1 cellular context compared by ENCODE assay signal in genomic region chr6:52724406-52725121, GRCh38.
TF ChIP-seq lines count a peak whose summit lies in the region.

No MANE protein-coding gene starts in this region.

TF ChIP-seq in HepG2, 621 proteins besides CTCF, POLR2A, EP300 and RAD21 (continued from another document):
- no peak for TF ChIP-seq KLF12 (CRISPR knock-in tag; IDR thresholded peaks at IDR 0.05; ENCODE audit: borderline replicate concordance)
- no peak for TF ChIP-seq HNRNPLL (IDR thresholded peaks at IDR 0.05; ENCODE audit: low read depth, low read length, poor library complexity, severe bottlenecking)
- TF ChIP-seq PHF5A (CRISPR knock-in tag; IDR thresholded peaks at IDR 0.05; ENCODE audit: low read depth, unreplicated experiment): no peak
- 0 out of 2 replicates have a peak, but pooled peaks have one; percentile 73 for TF ChIP-seq ZNF850 (CRISPR knock-in tag; conservative IDR thresholded peaks at IDR 0.05)
- TF ChIP-seq USF2 (IDR thresholded peaks at IDR 0.05; ENCODE audit: low read depth, low read length): no peak
- TF ChIP-seq USF2 (CRISPR knock-in tag; IDR thresholded peaks at IDR 0.05; ENCODE audit: borderline replicate concordance): no peak
- TF ChIP-seq, protein P1, sequence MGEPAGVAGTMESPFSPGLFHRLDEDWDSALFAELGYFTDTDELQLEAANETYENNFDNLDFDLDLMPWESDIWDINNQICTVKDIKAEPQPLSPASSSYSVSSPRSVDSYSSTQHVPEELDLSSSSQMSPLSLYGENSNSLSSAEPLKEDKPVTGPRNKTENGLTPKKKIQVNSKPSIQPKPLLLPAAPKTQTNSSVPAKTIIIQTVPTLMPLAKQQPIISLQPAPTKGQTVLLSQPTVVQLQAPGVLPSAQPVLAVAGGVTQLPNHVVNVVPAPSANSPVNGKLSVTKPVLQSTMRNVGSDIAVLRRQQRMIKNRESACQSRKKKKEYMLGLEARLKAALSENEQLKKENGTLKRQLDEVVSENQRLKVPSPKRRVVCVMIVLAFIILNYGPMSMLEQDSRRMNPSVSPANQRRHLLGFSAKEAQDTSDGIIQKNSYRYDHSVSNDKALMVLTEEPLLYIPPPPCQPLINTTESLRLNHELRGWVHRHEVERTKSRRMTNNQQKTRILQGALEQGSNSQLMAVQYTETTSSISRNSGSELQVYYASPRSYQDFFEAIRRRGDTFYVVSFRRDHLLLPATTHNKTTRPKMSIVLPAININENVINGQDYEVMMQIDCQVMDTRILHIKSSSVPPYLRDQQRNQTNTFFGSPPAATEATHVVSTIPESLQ (CRISPR knock-in tag; conservative IDR thresholded peaks at IDR 0.05): no peak
- TF ChIP-seq RFX3 (CRISPR knock-in tag; IDR thresholded peaks at IDR 0.05): no peak
- TF ChIP-seq SMAD1 (CRISPR knock-in tag; IDR thresholded peaks at IDR 0.05; ENCODE audit: borderline replicate concordance, low read depth): peak; percentile 27; the same call in 1 of the 2 replicates
- TF ChIP-seq ZNF839 (CRISPR knock-in tag; IDR thresholded peaks at IDR 0.05; ENCODE audit: borderline replicate concordance): no peak
- TF ChIP-seq FOXA3 (CRISPR knock-in tag; IDR thresholded peaks at IDR 0.05): peak; percentile 48; the same call in 1 of the 2 replicates
- TF ChIP-seq ZNF562 (CRISPR knock-in tag; IDR thresholded peaks at IDR 0.05; ENCODE audit: borderline replicate concordance): no peak
- TF ChIP-seq TBP (CRISPR knock-in tag; IDR thresholded peaks at IDR 0.05): no peak
- no peak for TF ChIP-seq PLSCR1 (CRISPR knock-in tag; IDR thresholded peaks at IDR 0.05; ENCODE audit: borderline replicate concordance)
- peak; percentile 28; the same call in 1 of the 2 replicates for TF ChIP-seq NR2F6 (IDR thresholded peaks at IDR 0.05)
- peak; percentile 60; the same call in 1 of the 2 replicates for TF ChIP-seq NR2F6 (CRISPR knock-in tag; IDR thresholded peaks at IDR 0.05)
- no peak for TF ChIP-seq ZMAT3 (CRISPR knock-in tag; conservative IDR thresholded peaks at IDR 0.05)
- no peak for TF ChIP-seq FUBP1 (CRISPR knock-in tag; IDR thresholded peaks at IDR 0.05; ENCODE audit: borderline replicate concordance)
- no peak for TF ChIP-seq ZNF572 (CRISPR knock-in tag; IDR thresholded peaks at IDR 0.05)
- no peak for TF ChIP-seq NR2F1 (CRISPR knock-in tag; IDR thresholded peaks at IDR 0.05)
- no peak for TF ChIP-seq NCOR1 (IDR thresholded peaks at IDR 0.05; ENCODE audit: borderline replicate concordance, low read length)
- TF ChIP-seq SP1 (IDR thresholded peaks at IDR 0.05): no peak
- no peak; the same call in 1 of the 2 replicates for TF ChIP-seq SP1 (CRISPR knock-in tag; IDR thresholded peaks at IDR 0.05)
- TF ChIP-seq ZXDC (CRISPR knock-in tag; IDR thresholded peaks at IDR 0.05): no peak
- TF ChIP-seq ZNF605 (CRISPR knock-in tag; IDR thresholded peaks at IDR 0.05): no peak
- peak; percentile 53; the same call in 1 of the 2 replicates for TF ChIP-seq RFXAP (CRISPR knock-in tag; IDR thresholded peaks at IDR 0.05; ENCODE audit: borderline replicate concordance)
- TF ChIP-seq MXD3 (CRISPR knock-in tag; IDR thresholded peaks at IDR 0.05): no peak
- TF ChIP-seq ZNF432 (CRISPR knock-in tag; IDR thresholded peaks at IDR 0.05; ENCODE audit: borderline replicate concordance): no peak
- TF ChIP-seq, protein P2, sequence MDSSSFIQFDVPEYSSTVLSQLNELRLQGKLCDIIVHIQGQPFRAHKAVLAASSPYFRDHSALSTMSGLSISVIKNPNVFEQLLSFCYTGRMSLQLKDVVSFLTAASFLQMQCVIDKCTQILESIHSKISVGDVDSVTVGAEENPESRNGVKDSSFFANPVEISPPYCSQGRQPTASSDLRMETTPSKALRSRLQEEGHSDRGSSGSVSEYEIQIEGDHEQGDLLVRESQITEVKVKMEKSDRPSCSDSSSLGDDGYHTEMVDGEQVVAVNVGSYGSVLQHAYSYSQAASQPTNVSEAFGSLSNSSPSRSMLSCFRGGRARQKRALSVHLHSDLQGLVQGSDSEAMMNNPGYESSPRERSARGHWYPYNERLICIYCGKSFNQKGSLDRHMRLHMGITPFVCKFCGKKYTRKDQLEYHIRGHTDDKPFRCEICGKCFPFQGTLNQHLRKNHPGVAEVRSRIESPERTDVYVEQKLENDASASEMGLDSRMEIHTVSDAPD (CRISPR knock-in tag; IDR thresholded peaks at IDR 0.05): no peak
- TF ChIP-seq, protein P3, sequence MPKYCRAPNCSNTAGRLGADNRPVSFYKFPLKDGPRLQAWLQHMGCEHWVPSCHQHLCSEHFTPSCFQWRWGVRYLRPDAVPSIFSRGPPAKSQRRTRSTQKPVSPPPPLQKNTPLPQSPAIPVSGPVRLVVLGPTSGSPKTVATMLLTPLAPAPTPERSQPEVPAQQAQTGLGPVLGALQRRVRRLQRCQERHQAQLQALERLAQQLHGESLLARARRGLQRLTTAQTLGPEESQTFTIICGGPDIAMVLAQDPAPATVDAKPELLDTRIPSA (CRISPR knock-in tag; IDR thresholded peaks at IDR 0.05; ENCODE audit: borderline replicate concordance): no peak
- TF ChIP-seq SOX13 (IDR thresholded peaks at IDR 0.05): no peak
- peak in 1 of 2 experiments; percentile 57; a peak in 2 of 4 replicates for TF ChIP-seq SOX13 (CRISPR knock-in tag; conservative IDR thresholded peaks at IDR 0.05 in 1 of 2, IDR thresholded peaks at IDR 0.05 in 1 of 2)
- TF ChIP-seq MXD4 (CRISPR knock-in tag; IDR thresholded peaks at IDR 0.05): 0 out of 2 replicates have a peak, but pooled peaks have one; percentile 48
- no peak for TF ChIP-seq SYNCRIP (IDR thresholded peaks at IDR 0.05; ENCODE audit: insufficient read depth, low read depth, low read length)
- TF ChIP-seq AHR (CRISPR knock-in tag; IDR thresholded peaks at IDR 0.05): no peak
- TF ChIP-seq ZNF761 (CRISPR knock-in tag; conservative IDR thresholded peaks at IDR 0.05): no peak; the same call in 1 of the 2 replicates
- TF ChIP-seq ZNF180 (CRISPR knock-in tag; IDR thresholded peaks at IDR 0.05; ENCODE audit: borderline replicate concordance, low read depth): no peak
- peak; percentile 81; the same call in 1 of the 2 replicates for TF ChIP-seq SSRP1 (CRISPR knock-in tag; IDR thresholded peaks at IDR 0.05)
- TF ChIP-seq MYC (CRISPR knock-in tag; IDR thresholded peaks at IDR 0.05; ENCODE audit: borderline replicate concordance): 0 out of 2 replicates have a peak, but pooled peaks have one; percentile 8
- TF ChIP-seq ZFY (CRISPR knock-in tag; IDR thresholded peaks at IDR 0.05): peak; percentile 45; the same call in 1 of the 2 replicates
